ENCODE assay signal across 22 cellular contexts in the genomic region with DNA sequence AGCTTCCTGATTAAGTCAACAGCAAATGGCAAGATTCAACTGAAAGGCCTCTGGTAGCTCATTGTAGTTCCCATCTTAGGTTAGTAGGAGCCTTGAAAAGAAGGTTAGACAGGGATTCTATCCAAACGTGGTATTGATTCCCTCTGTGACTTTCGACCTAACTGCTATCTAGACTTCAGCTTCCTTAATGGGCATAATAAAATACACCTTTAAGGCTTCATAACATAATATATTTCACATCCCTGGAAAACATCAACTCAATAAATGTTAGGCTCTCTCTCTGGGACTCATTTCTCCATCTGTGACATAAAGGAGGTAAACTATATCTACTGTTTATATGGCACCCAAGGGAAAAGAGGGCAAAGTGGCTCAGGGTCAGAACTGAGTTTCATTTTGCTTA.
"Had no signal": no experiment of that assay in that cellular context is flagged by ENCODE, and none has a peak within 500 bp of the region (broad histone marks: within the 10 kb centered on the region; RNA-seq: fewer than 3 reads in every experiment).

No MANE protein-coding gene starts in this region.

- H2AFZ ChIP-seq: hepatocyte had no signal

- H3K36me3 ChIP-seq: lower lobe of right lung, prostate gland, right atrium auricular region, suprapubic skin had no signal

- H3K4me2 ChIP-seq: hepatocyte had no signal

- H3K4me1 ChIP-seq: prostate gland had no signal

- H3K4me3 ChIP-seq: dorsolateral prefrontal cortex, hepatocyte, lower lobe of right lung, prostate gland, right atrium auricular region, skin epidermis, suprapubic skin had no signal

- H3K9me3 ChIP-seq: lower lobe of right lung, prostate gland, right atrium auricular region, suprapubic skin had no signal

- ATAC-seq: left cardiac atrium; lower lobe of right lung; stimulated activated naive CD8-positive, alpha-beta T cell treated with anti-CD3 and anti-CD28 coated beads, Interleukin-15, amount 100 ng/mL, for 72 hours had no signal

- H3K27ac ChIP-seq: hepatocyte, lower lobe of right lung, prostate gland, right atrium auricular region, skin epidermis, suprapubic skin had no signal

- H3K4me3 Mint-ChIP-seq: activated B cell treated with CpG ODN at 0.5 μM for 24 hours; activated CD4-positive, alpha-beta memory T cell treated with anti-CD3 and anti-CD28 coated beads, Interleukin-2, amount 10 ng/mL, durations not matched to agents 7 days and 5 days; activated naive CD8-positive, alpha-beta T cell treated with anti-CD3 and anti-CD28 coated beads, Interleukin-2, amount 10 ng/mL, durations not matched to agents 7 days and 5 days; neural crest cell; stimulated activated naive CD8-positive, alpha-beta T cell treated with anti-CD3 and anti-CD28 coated beads, Interleukin-15, amount 100 ng/mL, for 72 hours had no signal

- H3K27ac Mint-ChIP-seq: activated B cell treated with CpG ODN at 0.5 μM for 24 hours; activated CD4-positive, alpha-beta memory T cell treated with anti-CD3 and anti-CD28 coated beads, Interleukin-2, amount 10 ng/mL, durations not matched to agents 7 days and 5 days; activated naive CD8-positive, alpha-beta T cell treated with anti-CD3 and anti-CD28 coated beads, Interleukin-2, amount 10 ng/mL, durations not matched to agents 7 days and 5 days; activated T-helper 2 cell treated with anti-CD3 and anti-CD28 coated beads, Interferon-gamma antibody, Interleukin-2, Interleukin-4, amounts not matched to agents 10 μg/mL and 5 μg/mL and 100 μg/mL, durations not matched to agents 14 hours and 24 hours and 36 hours; stimulated activated naive CD8-positive, alpha-beta T cell treated with anti-CD3 and anti-CD28 coated beads, Interleukin-15, amount 100 ng/mL, for 72 hours had no signal

- DNase-seq: activated B cell treated with CpG ODN at 0.5 μM for 24 hours; activated CD4-positive, alpha-beta memory T cell treated with anti-CD3 and anti-CD28 coated beads, Interleukin-2, amount 10 ng/mL, durations not matched to agents 7 days and 5 days; activated CD4-positive, alpha-beta T cell treated with anti-CD3 and anti-CD28 coated beads for 4 hours; activated naive CD4-positive, alpha-beta T cell treated with Interleukin-2 at 50 U/mL for 16 hours; activated naive CD8-positive, alpha-beta T cell treated with anti-CD3 and anti-CD28 coated beads, Interleukin-2, amount 10 ng/mL, durations not matched to agents 7 days and 5 days; activated T-cell treated with anti-CD3 and anti-CD28 coated beads, Interleukin-2, amount 50 U/mL, for 1 hour; amygdala; dorsolateral prefrontal cortex; left cardiac atrium; lower lobe of right lung; stimulated activated CD4-positive, alpha-beta T cell treated with anti-CD3 and anti-CD28 coated beads, Interleukin-15, amount 100 ng/mL, for 24 hours; stimulated activated CD4-positive, alpha-beta T cell treated with anti-CD3 and anti-CD28 coated beads, Interleukin-4, amount 100 ng/mL, for 1 hour; stimulated activated naive CD8-positive, alpha-beta T cell treated with anti-CD3 and anti-CD28 coated beads, Interleukin-15, amount 100 ng/mL, for 72 hours; trophoblast cell had no signal

- H3K27me3 ChIP-seq: dorsolateral prefrontal cortex, hepatocyte, right atrium auricular region, suprapubic skin had no signal

- H3K27me3 Mint-ChIP-seq: activated B cell treated with CpG ODN at 0.5 μM for 24 hours; activated CD4-positive, alpha-beta memory T cell treated with anti-CD3 and anti-CD28 coated beads, Interleukin-2, amount 10 ng/mL, durations not matched to agents 7 days and 5 days; activated naive CD8-positive, alpha-beta T cell treated with anti-CD3 and anti-CD28 coated beads, Interleukin-2, amount 10 ng/mL, durations not matched to agents 7 days and 5 days; stimulated activated naive CD8-positive, alpha-beta T cell treated with anti-CD3 and anti-CD28 coated beads, Interleukin-15, amount 100 ng/mL, for 72 hours had no signal

- H3K9me3 Mint-ChIP-seq: activated B cell treated with CpG ODN at 0.5 μM for 24 hours; activated CD4-positive, alpha-beta memory T cell treated with anti-CD3 and anti-CD28 coated beads, Interleukin-2, amount 10 ng/mL, durations not matched to agents 7 days and 5 days; activated naive CD8-positive, alpha-beta T cell treated with anti-CD3 and anti-CD28 coated beads, Interleukin-2, amount 10 ng/mL, durations not matched to agents 7 days and 5 days; activated T-helper 2 cell treated with anti-CD3 and anti-CD28 coated beads, Interferon-gamma antibody, Interleukin-2, Interleukin-4, amounts not matched to agents 10 μg/mL and 5 μg/mL and 100 μg/mL, durations not matched to agents 14 hours and 24 hours and 36 hours; neural crest cell; stimulated activated naive CD8-positive, alpha-beta T cell treated with anti-CD3 and anti-CD28 coated beads, Interleukin-15, amount 100 ng/mL, for 72 hours had no signal

- FAIRE-seq: islet of Langerhans had no signal
